Comparison of ENCODE assay signal across 22 cellular contexts in the genomic region with DNA sequence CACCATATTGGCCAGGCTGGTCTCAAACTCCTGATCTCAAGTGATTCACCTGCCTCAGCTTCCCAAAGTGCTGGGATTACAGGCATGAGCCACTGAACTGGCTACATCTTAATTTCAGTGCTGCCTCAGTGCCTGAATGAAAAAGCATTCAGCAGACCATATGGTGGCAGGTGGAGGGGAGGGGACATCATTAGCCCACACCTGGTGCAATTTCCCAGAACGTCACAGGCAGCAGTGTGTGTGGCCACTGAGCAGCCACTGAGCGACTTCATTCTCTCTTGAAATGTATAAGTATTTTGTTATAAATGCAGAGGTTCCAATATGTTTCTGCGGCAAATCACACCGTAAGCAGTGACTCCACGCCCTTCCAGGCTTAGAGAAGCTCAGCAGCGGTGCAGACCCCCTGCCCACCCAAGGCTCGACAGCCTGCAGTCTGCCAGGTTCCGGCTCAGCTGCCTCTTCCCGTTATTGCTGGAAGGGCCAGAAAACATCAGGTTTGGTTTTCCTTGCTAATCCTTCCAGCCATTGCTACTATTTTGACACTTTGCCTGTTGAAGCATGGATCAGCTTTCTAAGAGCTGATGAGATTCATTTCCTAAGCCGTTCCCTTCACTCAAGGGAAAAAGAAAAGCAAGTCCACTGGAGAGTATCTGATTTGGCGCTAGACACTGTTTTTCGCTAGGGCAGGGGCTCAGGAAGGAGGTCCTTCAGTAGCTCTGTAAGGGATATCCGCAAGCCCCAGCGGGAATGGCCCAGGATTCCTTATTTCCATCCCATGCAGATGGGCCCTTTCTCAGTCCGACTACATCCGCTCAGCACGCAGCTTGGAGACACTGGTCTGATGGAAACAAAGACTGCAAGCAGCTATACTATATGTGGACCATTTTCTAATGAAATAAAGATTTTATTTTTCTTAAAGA.
DNase-seq lines count a peak whose midpoint lies in the region; ATAC-seq and TF ChIP-seq lines count a peak whose summit lies in the region.
"Had no signal": no experiment of that assay in that cellular context is flagged by ENCODE, and none has a peak within 500 bp of the region (broad histone marks: within the 10 kb centered on the region; RNA-seq: fewer than 3 reads in every experiment).

No MANE protein-coding gene starts in this region.

- TF ChIP-seq CTCF in neural progenitor cell (IDR thresholded peaks at IDR 0.05), result no peak

- DNase-seq in NCI-H146 (lab: John Stamatoyannopoulos, UW) (peak; percentile 78), NCI-H2227 treated with DMSO at 0.1 percent for 48 hours (lab: John Stamatoyannopoulos, UW) (peak; percentile 57), cerebellum (ENCODE audit: low spot score) (peak; percentile 9), neural progenitor cell (ENCODE audit: low spot score) (peak; percentile 28), HT-29 (ENCODE audit: low spot score) (no peak), SIG-M5 (lab: John Stamatoyannopoulos, UW) (no peak), T-helper 17 cell (no peak)
- DNase-seq: activated B cell treated with CpG ODN at 0.5 μM for 24 hours; activated CD8-positive, alpha-beta T cell treated with anti-CD3 and anti-CD28 coated beads, Interleukin-2, amount 10 ng/mL, durations not matched to agents 7 days and 5 days; activated T-cell treated with anti-CD3 and anti-CD28 coated beads, Interleukin-2, amount 50 U/mL, for 4 hours; CD8-positive, alpha-beta memory T cell; colonic mucosa; GM23248; hippocampal formation; MV-4-11; naive B cell; SJCRH30; stimulated activated CD4-positive, alpha-beta T cell treated with anti-CD3 and anti-CD28 coated beads, Interleukin-2, amount 100 ng/mL, for 24 hours; stimulated activated naive CD4-positive, alpha-beta T cell treated with Interleukin-2 at 50 U/mL for 16 hours had no signal

- no peak overlapping the region for H3K27ac Mint-ChIP-seq in neural progenitor cell
- H3K27ac Mint-ChIP-seq in T-helper 17 cell, result no peak overlapping the region
- H3K27ac Mint-ChIP-seq: activated B cell treated with CpG ODN at 0.5 μM for 24 hours; activated CD8-positive, alpha-beta T cell treated with anti-CD3 and anti-CD28 coated beads, Interleukin-2, amount 10 ng/mL, durations not matched to agents 7 days and 5 days; activated naive CD4-positive, alpha-beta T cell treated with anti-CD3 and anti-CD28 coated beads, Interleukin-2, amount 50 U/mL, for 24 hours; CD8-positive, alpha-beta memory T cell had no signal

- H3K4me2 ChIP-seq in neural progenitor cell, result no peak overlapping the region
- H3K4me2 ChIP-seq: KMS-11 had no signal

- H3K4me1 ChIP-seq in neural progenitor cell, result peaks cover 4% of the 10 kb centered on the region
- H3K4me1 ChIP-seq: colonic mucosa, SJCRH30, tibial nerve had no signal

- H3K27ac ChIP-seq in neural progenitor cell, result peak overlapping the region; percentile 6
- H3K27ac ChIP-seq: colonic mucosa, GM23248, KMS-11, SJCRH30, tibial nerve had no signal

- ATAC-seq in T-helper 17 cell, result no peak
- ATAC-seq: activated CD8-positive, alpha-beta T cell treated with anti-CD3 and anti-CD28 coated beads, Interleukin-2, amount 10 ng/mL, durations not matched to agents 7 days and 5 days; activated T-cell treated with anti-CD3 and anti-CD28 coated beads, Interleukin-2, amount 50 U/mL, for 4 hours had no signal

- no peaks in the 10 kb centered on the region for H3K27me3 ChIP-seq in neural progenitor cell
- H3K27me3 ChIP-seq: colonic mucosa, SJCRH30, tibial nerve had no signal

- no peaks in the 10 kb centered on the region for H3K36me3 Mint-ChIP-seq in neural progenitor cell
- H3K36me3 Mint-ChIP-seq in T-helper 17 cell (ENCODE audit: low read depth), result peaks cover 3% of the 10 kb centered on the region
- H3K36me3 Mint-ChIP-seq: activated naive CD4-positive, alpha-beta T cell treated with anti-CD3 and anti-CD28 coated beads, Interleukin-2, amount 50 U/mL, for 24 hours; CD8-positive, alpha-beta memory T cell; naive B cell had no signal

- no peaks in the 10 kb centered on the region for H3K79me2 ChIP-seq in neural progenitor cell (ENCODE audit: low read depth)

- H3K4me3 ChIP-seq in neural progenitor cell, result no peak overlapping the region
- H3K4me3 ChIP-seq: colonic mucosa, GM23248, SJCRH30, tibial nerve had no signal

- H3K9me3 ChIP-seq in neural progenitor cell (ENCODE audit: low read depth) (no peaks in the 10 kb centered on the region), T-helper 17 cell (ENCODE audit: control insufficient read depth, low read length, poor library complexity, severe bottlenecking) (no peaks in the 10 kb centered on the region)
- H3K9me3 ChIP-seq: colonic mucosa, SJCRH30, tibial nerve had no signal

- no peak overlapping the region for H3K9ac ChIP-seq in neural progenitor cell
- H3K9ac ChIP-seq: GM23248, KMS-11 had no signal

- H3K27me3 Mint-ChIP-seq in neural progenitor cell (ENCODE audit: insufficient read depth, low read depth) (peaks cover 6% of the 10 kb centered on the region), T-helper 17 cell (peaks cover 5% of the 10 kb centered on the region)
- H3K27me3 Mint-ChIP-seq: activated B cell treated with CpG ODN at 0.5 μM for 24 hours; activated naive CD4-positive, alpha-beta T cell treated with anti-CD3 and anti-CD28 coated beads, Interleukin-2, amount 50 U/mL, for 24 hours; naive B cell had no signal

- no peaks in the 10 kb centered on the region for H3F3A ChIP-seq in neural progenitor cell (ENCODE audit: low read depth)

- H3K9me3 Mint-ChIP-seq in neural progenitor cell, result peaks cover 7% of the 10 kb centered on the region
- H3K9me3 Mint-ChIP-seq: activated B cell treated with CpG ODN at 0.5 μM for 24 hours; activated naive CD4-positive, alpha-beta T cell treated with anti-CD3 and anti-CD28 coated beads, Interleukin-2, amount 50 U/mL, for 24 hours; activated T-cell treated with anti-CD3 and anti-CD28 coated beads, Interleukin-2, amount 50 U/mL, for 4 hours; CD8-positive, alpha-beta memory T cell; naive B cell had no signal

- H3K4me1 Mint-ChIP-seq in neural progenitor cell, result peaks cover 23% of the 10 kb centered on the region
- peaks cover 2% of the 10 kb centered on the region for H3K4me1 Mint-ChIP-seq in T-helper 17 cell
- H3K4me1 Mint-ChIP-seq: activated naive CD4-positive, alpha-beta T cell treated with anti-CD3 and anti-CD28 coated beads, Interleukin-2, amount 50 U/mL, for 24 hours; CD8-positive, alpha-beta memory T cell had no signal

- H2AFZ ChIP-seq in neural progenitor cell (replicated peaks), result no peak overlapping the region
- H2AFZ ChIP-seq: GM23248 had no signal

- H3K36me3 ChIP-seq in neural progenitor cell, result no peaks in the 10 kb centered on the region
- H3K36me3 ChIP-seq: colonic mucosa, SJCRH30, tibial nerve had no signal

- H4K20me1 ChIP-seq in neural progenitor cell (ENCODE audit: low read depth), result no peaks in the 10 kb centered on the region

- H3K4me3 Mint-ChIP-seq in neural progenitor cell (no peak overlapping the region), T-helper 17 cell (no peak overlapping the region)
- H3K4me3 Mint-ChIP-seq: activated B cell treated with CpG ODN at 0.5 μM for 24 hours; activated CD8-positive, alpha-beta T cell treated with anti-CD3 and anti-CD28 coated beads, Interleukin-2, amount 10 ng/mL, durations not matched to agents 7 days and 5 days; activated naive CD4-positive, alpha-beta T cell treated with anti-CD3 and anti-CD28 coated beads, Interleukin-2, amount 50 U/mL, for 24 hours; activated T-cell treated with anti-CD3 and anti-CD28 coated beads, Interleukin-2, amount 50 U/mL, for 4 hours; CD8-positive, alpha-beta memory T cell; naive B cell had no signal

Comparison
In these comparisons a context has a peak if more than half of its experiments do, and no peak if none do; other contexts are left out.
1. DNase-seq: peak in NCI-H146 (single experiment), NCI-H2227 treated with DMSO at 0.1 percent for 48 hours (single experiment), cerebellum (single experiment) and neural progenitor cell (single experiment); none in HT-29 (single experiment), SIG-M5 (single experiment) and T-helper 17 cell (0 of 3).